13 cellular contexts compared by ENCODE assay signal in genomic region chr2:69221960-69222751, GRCh38.
A peak's percentile ranks its signal among the peaks of the same experiment; 100 is the strongest.
DNase-seq lines count a peak whose midpoint lies in the region; ATAC-seq, FAIRE-seq and TF ChIP-seq lines count a peak whose summit lies in the region.
"Had no signal": no experiment of that assay in that cellular context is flagged by ENCODE, and none has a peak within 500 bp of the region (broad histone marks: within the 10 kb centered on the region; RNA-seq: fewer than 3 reads in every experiment).

No MANE protein-coding gene starts in this region.

- TF ChIP-seq POLR2A in prostate gland (IDR thresholded peaks at IDR 0.05): no peak

- ATAC-seq in heart right ventricle: peak in 7 of 8 donors; percentile 16 to 51 (median 31)
- ATAC-seq in effector memory CD8-positive, alpha-beta T cell (replicated peaks): no peak
- ATAC-seq: stimulated activated effector memory CD8-positive, alpha-beta T cell treated with anti-CD3 and anti-CD28 coated beads, Interleukin-12 subunit alpha, Interleukin-12 subunit beta, amount 100 ng/mL, for 72 hours had no signal

- H3K27me3 ChIP-seq in ascending aorta: no peaks in the 10 kb centered on the region
- H3K27me3 ChIP-seq in heart right ventricle: no peaks in the 10 kb centered on the region
- no peaks in the 10 kb centered on the region for H3K27me3 ChIP-seq in small intestine (ENCODE audit: control insufficient read depth in 2 of 2, insufficient read depth in 2 of 2, low read length in 2 of 2)
- H3K27me3 ChIP-seq in prostate gland (replicated peaks; ENCODE audit: insufficient read depth): peaks cover 2% of the 10 kb centered on the region

- POLR2A ChIA-PET in HEK293 (lab: Yijun Ruan, JAX) (interaction anchor here (0.7 kb wide), 1 partner anchor 388 kb away, joined by 3 read pairs; no protein-coding TSS in a partner anchor), RWPE1 (lab: Yijun Ruan, JAX; ENCODE audit: low non-redundant PET) (no interaction called here)

- H3K27ac ChIP-seq in HEK293 (ENCODE audit: extremely low read depth, low read depth, low read length) (peak overlapping the region; percentile 2; the same call in 1 of the 2 replicates), ascending aorta (peak overlapping the region; percentile 6 to 8), heart right ventricle (peak overlapping the region in 7 of 10 donors; percentile 1 to 57 (median 30)), small intestine (ENCODE audit: low read depth in 1 of 2, low read length in 1 of 2) (peak overlapping the region; percentile 24 to 78), prostate gland (no peak overlapping the region), RWPE1 (no peak overlapping the region)

- no peak overlapping the region for H3K4me3 Mint-ChIP-seq in effector memory CD8-positive, alpha-beta T cell
- H3K4me3 Mint-ChIP-seq: CD4-positive, CD25-positive, alpha-beta regulatory T cell; stimulated activated effector memory CD8-positive, alpha-beta T cell treated with anti-CD3 and anti-CD28 coated beads, Interleukin-12 subunit alpha, Interleukin-12 subunit beta, amount 100 ng/mL, for 72 hours; T-helper 2 cell treated with Interferon-gamma antibody and Interleukin-4, amounts not matched to agents 5 μg/mL and 100 μg/mL, for 36 hours had no signal

- DNase-seq in ascending aorta (ENCODE audit: low spot score in 2 of 2) (no peak), heart right ventricle (no peak), small intestine (no peak), prostate gland (ENCODE audit: low spot score) (no peak), RWPE1 (ENCODE audit: low spot score) (no peak)
- no peak for DNase-seq in effector memory CD8-positive, alpha-beta T cell
- no peak for DNase-seq in activated CD8-positive, alpha-beta memory T cell treated with anti-CD3 and anti-CD28 coated beads, Interleukin-2, amount 50 U/mL, for 4 hours
- DNase-seq: CD4-positive, CD25-positive, alpha-beta regulatory T cell; cerebellar nuclear complex had no signal

- no peaks in the 10 kb centered on the region for H3K36me3 ChIP-seq in HEK293 (ENCODE audit: control insufficient read depth in 2 of 2, insufficient read depth in 1 of 2, low read length in 2 of 2)
- no peaks in the 10 kb centered on the region for H3K36me3 ChIP-seq in ascending aorta
- no peaks in the 10 kb centered on the region for H3K36me3 ChIP-seq in heart right ventricle
- H3K36me3 ChIP-seq in small intestine (ENCODE audit: control insufficient read depth in 2 of 2, insufficient read depth in 2 of 2, low read length in 2 of 2): no peaks in the 10 kb centered on the region
- H3K36me3 ChIP-seq in prostate gland: no peaks in the 10 kb centered on the region

- WGBS in heart right ventricle, 2 donors: 79% methylated on average over 6 of the region's 6 CpGs
- 76 to 90% (median 85%) methylated on average over 6 of the region's 6 CpGs for whole genome bisulfite sequencing in small intestine, 3 donors
- WGBS in prostate gland: 73% methylated on average over 6 of the region's 6 CpGs

- H3K9me3 Mint-ChIP-seq in effector memory CD8-positive, alpha-beta T cell: no peaks in the 10 kb centered on the region
- H3K9me3 Mint-ChIP-seq: CD4-positive, CD25-positive, alpha-beta regulatory T cell; stimulated activated effector memory CD8-positive, alpha-beta T cell treated with anti-CD3 and anti-CD28 coated beads, Interleukin-12 subunit alpha, Interleukin-12 subunit beta, amount 100 ng/mL, for 72 hours; T-helper 2 cell treated with Interferon-gamma antibody and Interleukin-4, amounts not matched to agents 5 μg/mL and 100 μg/mL, for 36 hours had no signal

- H3K36me3 Mint-ChIP-seq in effector memory CD8-positive, alpha-beta T cell (ENCODE audit: insufficient read depth): peaks cover 3% of the 10 kb centered on the region
- H3K36me3 Mint-ChIP-seq: CD4-positive, CD25-positive, alpha-beta regulatory T cell; stimulated activated effector memory CD8-positive, alpha-beta T cell treated with anti-CD3 and anti-CD28 coated beads, Interleukin-12 subunit alpha, Interleukin-12 subunit beta, amount 100 ng/mL, for 72 hours had no signal

- TF ChIP-seq CTCF in HEK293 (tag by site-specific recombination; IDR thresholded peaks at IDR 0.05) (no peak), ascending aorta (IDR thresholded peaks at IDR 0.05) (no peak), heart right ventricle (IDR thresholded peaks at IDR 0.05) (no peak), prostate gland (IDR thresholded peaks at IDR 0.05) (no peak), RWPE1 (conservative IDR thresholded peaks at IDR 0.05; ENCODE audit: low read depth) (no peak)

- H3K27me3 Mint-ChIP-seq in effector memory CD8-positive, alpha-beta T cell: peaks cover 26 to 66% of the 10 kb centered on the region in 2 donors

- H3K4me3 ChIP-seq in HEK293 (ENCODE audit: low read depth, low read length): no peak overlapping the region
- no peak overlapping the region for H3K4me3 ChIP-seq in ascending aorta
- H3K4me3 ChIP-seq in heart right ventricle: no peak overlapping the region
- H3K4me3 ChIP-seq in small intestine (ENCODE audit: low read depth in 1 of 2, low read length in 2 of 2): no peak overlapping the region
- no peak overlapping the region for H3K4me3 ChIP-seq in prostate gland

- H3K4me1 ChIP-seq in HEK293 (ENCODE audit: control insufficient read depth, insufficient read depth, low read length): peaks cover 39% of the 10 kb centered on the region
- H3K4me1 ChIP-seq in ascending aorta: peaks cover 5 to 43% of the 10 kb centered on the region in 2 donors
- H3K4me1 ChIP-seq in heart right ventricle: peaks cover 6 to 46% (median 28%) of the 10 kb centered on the region in 9 donors
- peaks cover 0 to 4% of the 10 kb centered on the region in 2 donors for H3K4me1 ChIP-seq in small intestine (ENCODE audit: control insufficient read depth in 2 of 2, insufficient read depth in 1 of 2, low read depth in 1 of 2, low read length in 1 of 2)
- no peaks in the 10 kb centered on the region for H3K4me1 ChIP-seq in prostate gland (replicated peaks)

- no peaks in the 10 kb centered on the region for H3K4me1 Mint-ChIP-seq in effector memory CD8-positive, alpha-beta T cell (ENCODE audit: low read depth in 2 of 2)
- H3K4me1 Mint-ChIP-seq: CD4-positive, CD25-positive, alpha-beta regulatory T cell; stimulated activated effector memory CD8-positive, alpha-beta T cell treated with anti-CD3 and anti-CD28 coated beads, Interleukin-12 subunit alpha, Interleukin-12 subunit beta, amount 100 ng/mL, for 72 hours had no signal

- FAIRE-seq in small intestine (lab: Jason Lieb, UNC): no peak
- FAIRE-seq: frontal cortex had no signal

- intact Hi-C loops in ascending aorta (cut with DNase I): no loop called here
- intact Hi-C loops in heart right ventricle (cut with DNase I): no loop called here
- intact Hi-C loops in prostate gland (cut with DNase I): no loop called here

- CTCF ChIA-PET in HEK293 (lab: Yijun Ruan, JAX): interaction anchor here (0.6 kb wide), 1 partner anchor 624 kb away, joined by 3 read pairs; no protein-coding TSS in a partner anchor
- CTCF ChIA-PET in RWPE1 (lab: Yijun Ruan, JAX): no interaction called here

- H3K27ac Mint-ChIP-seq in effector memory CD8-positive, alpha-beta T cell: no peak overlapping the region
- H3K27ac Mint-ChIP-seq: CD4-positive, CD25-positive, alpha-beta regulatory T cell; stimulated activated effector memory CD8-positive, alpha-beta T cell treated with anti-CD3 and anti-CD28 coated beads, Interleukin-12 subunit alpha, Interleukin-12 subunit beta, amount 100 ng/mL, for 72 hours; T-helper 2 cell treated with Interferon-gamma antibody and Interleukin-4, amounts not matched to agents 5 μg/mL and 100 μg/mL, for 36 hours had no signal

- H3K9me3 ChIP-seq in HEK293 (ENCODE audit: control insufficient read depth, insufficient read depth, low read depth, low read length) (no peaks in the 10 kb centered on the region), ascending aorta (no peaks in the 10 kb centered on the region), heart right ventricle (no peaks in the 10 kb centered on the region), small intestine (ENCODE audit: control insufficient read depth, low read depth) (no peaks in the 10 kb centered on the region), prostate gland (no peaks in the 10 kb centered on the region)

TF ChIP-seq in HEK293, 187 proteins besides CTCF, POLR2A, EP300 and RAD21 (continues in another document):
- TF ChIP-seq ZNF398 (tag by site-specific recombination; IDR thresholded peaks at IDR 0.05): no peak
- no peak for TF ChIP-seq ZFP3 (tag by site-specific recombination; IDR thresholded peaks at IDR 0.05; ENCODE audit: low read depth)
- TF ChIP-seq ZNF544 (tag by site-specific recombination; IDR thresholded peaks at IDR 0.05): no peak
- TF ChIP-seq ZNF112 (tag by site-specific recombination; IDR thresholded peaks at IDR 0.05): no peak
- no peak for TF ChIP-seq ZNF501 (tag by site-specific recombination; IDR thresholded peaks at IDR 0.05)
- peak; percentile 86 for TF ChIP-seq ATF2 (tag by site-specific recombination; IDR thresholded peaks at IDR 0.05; ENCODE audit: low read depth)
- TF ChIP-seq ZNF2 (tag by site-specific recombination; IDR thresholded peaks at IDR 0.05): peak; percentile 10; the same call in 1 of the 2 replicates
- no peak for TF ChIP-seq BCL11B (tag by site-specific recombination; IDR thresholded peaks at IDR 0.05; ENCODE audit: low read depth)
- TF ChIP-seq ZNF248 (tag by site-specific recombination; IDR thresholded peaks at IDR 0.05): no peak

Comparison
In these comparisons a context has a peak if more than half of its experiments do, and no peak if none do; other contexts are left out.
1. H3K27ac ChIP-seq: peak in HEK293 (single experiment), ascending aorta (2 of 2), heart right ventricle (7 of 10) and small intestine (2 of 2); none in prostate gland (0 of 2) and RWPE1 (single experiment).